ENCODE assay signal across 21 cellular contexts in genomic region chr11:11961399-11962028, GRCh38. TPM values are rescaled to one million over a fixed set of nuclear protein-coding genes. Genes with fewer than 3 reads are reported as not detected.
DNase-seq lines count a peak whose midpoint lies in the region; FAIRE-seq and TF ChIP-seq lines count a peak whose summit lies in the region.
"Had no signal": no experiment of that assay in that cellular context is flagged by ENCODE, and none has a peak within 500 bp of the region (broad histone marks: within the 10 kb centered on the region; RNA-seq: fewer than 3 reads in every experiment).

No MANE protein-coding gene starts in this region.

- no peak overlapping the region for H3K4me3 ChIP-seq in right atrium auricular region
- H3K4me3 ChIP-seq in keratinocyte (ENCODE audit: control insufficient read depth in 2 of 3, extremely low read depth in 1 of 3, insufficient read depth in 2 of 3, low read depth in 1 of 3, low read length in 3 of 3), result no peak overlapping the region
- H3K4me3 ChIP-seq in H7 (ENCODE audit: insufficient read depth, low read depth, low read length), result no peak overlapping the region
- H3K4me3 ChIP-seq: gastrocnemius medialis, prostate gland, skin epidermis, tibial nerve had no signal

- no peaks in the 10 kb centered on the region for H3K9me1 ChIP-seq in keratinocyte (ENCODE audit: control insufficient read depth, extremely low read depth, insufficient read depth, low read length)

- H3K9me3 ChIP-seq in right atrium auricular region (no peaks in the 10 kb centered on the region), keratinocyte (ENCODE audit: control insufficient read depth, low read depth, low read length) (no peaks in the 10 kb centered on the region)
- H3K9me3 ChIP-seq: gastrocnemius medialis, prostate gland had no signal

- intact Hi-C loops in cardiac septum (cut with DNase I), result no loop called here

- H3K27ac ChIP-seq in right atrium auricular region (peak overlapping the region; percentile 32 to 45), keratinocyte (ENCODE audit: control insufficient read depth, insufficient read depth, low read length) (no peak overlapping the region)
- H3K27ac ChIP-seq: gastrocnemius medialis, HL-60, prostate gland, tibial nerve had no signal

- H3K4me1 ChIP-seq in right atrium auricular region (peaks cover 0 to 60% of the 10 kb centered on the region in 2 donors), keratinocyte (ENCODE audit: control insufficient read depth, extremely low read depth, insufficient read depth, low read length) (peaks cover 16% of the 10 kb centered on the region)
- H3K4me1 ChIP-seq: gastrocnemius medialis, prostate gland had no signal

- no peak overlapping the region for H2AFZ ChIP-seq in keratinocyte (ENCODE audit: control insufficient read depth, low read length)

- dilution Hi-C loops in keratinocyte (cut with MboI; ENCODE audit: extremely low pct_ligation_motif_present, low sequenced_read_pairs), result no loop called here

- FAIRE-seq in keratinocyte (lab: Jason Lieb, UNC), result peak; percentile 59

- H3K4me2 ChIP-seq in keratinocyte (ENCODE audit: control insufficient read depth, extremely low read depth, insufficient read depth, low read depth, low read length), result no peak overlapping the region

- H3K9ac ChIP-seq in keratinocyte (ENCODE audit: control insufficient read depth, extremely low read depth, insufficient read depth, low read length), result no peak overlapping the region

- H3K36me3 ChIP-seq in right atrium auricular region, result peaks cover 45% of the 10 kb centered on the region
- H3K36me3 ChIP-seq in keratinocyte (ENCODE audit: control insufficient read depth in 2 of 2, extremely low read depth in 1 of 2, insufficient read depth in 2 of 2, low read length in 2 of 2), result peaks cover 23 to 32% of the 10 kb centered on the region in 2 experiments
- H3K36me3 ChIP-seq in H7 (replicated peaks; ENCODE audit: control insufficient read depth, insufficient read depth, low read length), result no peaks in the 10 kb centered on the region; the same call in none of the 2 replicates
- H3K36me3 ChIP-seq: prostate gland had no signal

- H3K27me3 ChIP-seq in right atrium auricular region (no peaks in the 10 kb centered on the region), keratinocyte (ENCODE audit: control insufficient read depth, extremely low read depth, insufficient read depth, low read length) (no peaks in the 10 kb centered on the region), H7 (ENCODE audit: control insufficient read depth, insufficient read depth, low read length) (no peaks in the 10 kb centered on the region)
- H3K27me3 ChIP-seq: gastrocnemius medialis, tibial nerve had no signal

- no peaks in the 10 kb centered on the region for H3K79me2 ChIP-seq in keratinocyte (ENCODE audit: control insufficient read depth, insufficient read depth, low read length)

- DNase-seq in right atrium auricular region (ENCODE audit: low spot score) (no peak), cardiac septum (ENCODE audit: low spot score) (no peak), NCI-H69 (lab: John Stamatoyannopoulos, UW) (peak; percentile 74), keratinocyte (ENCODE audit: low read depth, low spot score) (no peak), H7 (no peak), HK-2 (ENCODE audit: unreplicated experiment) (no peak), midbrain (lab: John Stamatoyannopoulos, UW) (no peak)
- DNase-seq: activated CD4-positive, alpha-beta T cell treated with anti-CD3 and anti-CD28 coated beads, Interleukin-2, amount 50 U/mL, for 1 hour; activated naive CD4-positive, alpha-beta T cell treated with Interleukin-2 at 50 U/mL for 16 hours; activated T-cell treated with anti-CD3 and anti-CD28 coated beads, Interleukin-2, amount 50 U/mL, for 1 hour; gastrocnemius medialis; left cardiac atrium; NCI-H146; NCI-H748 treated with DMSO at 0.1 percent for 48 hours; OCI-M1; SHP77; stimulated activated naive CD4-positive, alpha-beta T cell treated with Interleukin-2 at 50 U/mL for 16 hours had no signal

- TF ChIP-seq CTCF in right atrium auricular region (IDR thresholded peaks at IDR 0.05) (no peak), keratinocyte (optimal IDR thresholded peaks at IDR 0.05 in 1 of 3, IDR thresholded peaks at IDR 0.05 in 1 of 3, conservative IDR thresholded peaks at IDR 0.05 in 1 of 3; ENCODE audit: extremely low read depth in 1 of 3, insufficient read depth in 2 of 3, low read length in 3 of 3) (no peak)

- H4K20me1 ChIP-seq in keratinocyte (ENCODE audit: control insufficient read depth, extremely low read depth, insufficient read depth, low read length), result no peaks in the 10 kb centered on the region

RNA-seq across cellular contexts. Expression of gene DKK3, which starts 46.9 kb away (rescaled TPM):
- total RNA-seq in right atrium auricular region (1,000 to 10,000 TPM; 2,934 to 5,316 TPM), cardiac septum (980 TPM)
- 712 to 984 TPM (median 777 TPM) in 3 replicates for polyA plus RNA-seq in keratinocyte
- polyA plus RNA-seq in keratinocyte (2011; ENCODE audit: low read depth), result 449 TPM
- polyA plus RNA-seq in keratinocyte (2011; cell fraction: cytosol; rRNA removed), result 673 and 675 TPM in 2 replicates
- polyA plus RNA-seq in keratinocyte (2011; cell fraction: nucleus; rRNA removed), result 1,006 and 1,193 TPM in 2 replicates
- polyA plus RNA-seq in keratinocyte (2012; ENCODE audit: low replicate concordance), result 451 and 482 TPM in 2 replicates
- 466 to 661 TPM (median 564 TPM) in 3 replicates for polyA minus RNA-seq in keratinocyte
- polyA minus RNA-seq in keratinocyte (2011; cell fraction: cytosol; rRNA and poly(A)+ RNA removed), result 657 TPM
- 427 and 766 TPM in 2 replicates for polyA minus RNA-seq in keratinocyte (2011; cell fraction: nucleus; rRNA and poly(A)+ RNA removed)
- 8.8 and 15.3 TPM in 2 replicates for total RNA-seq in H7 (2014; rRNA removed; shearing (Covaris generic))

Comparison
In these comparisons a context has a peak if more than half of its experiments do, and no peak if none do; other contexts are left out.
1. RNA of gene DKK3, which starts 46.9 kb away (total RNA-seq): 2,934 to 5,316 TPM in right atrium auricular region and 980 TPM in cardiac septum (single experiment); 8.8 to 15.3 TPM in H7; every median in the first group is over 10 times any median in the second.